Comparison of ENCODE assay signal across 8 cellular contexts in the genomic region with DNA sequence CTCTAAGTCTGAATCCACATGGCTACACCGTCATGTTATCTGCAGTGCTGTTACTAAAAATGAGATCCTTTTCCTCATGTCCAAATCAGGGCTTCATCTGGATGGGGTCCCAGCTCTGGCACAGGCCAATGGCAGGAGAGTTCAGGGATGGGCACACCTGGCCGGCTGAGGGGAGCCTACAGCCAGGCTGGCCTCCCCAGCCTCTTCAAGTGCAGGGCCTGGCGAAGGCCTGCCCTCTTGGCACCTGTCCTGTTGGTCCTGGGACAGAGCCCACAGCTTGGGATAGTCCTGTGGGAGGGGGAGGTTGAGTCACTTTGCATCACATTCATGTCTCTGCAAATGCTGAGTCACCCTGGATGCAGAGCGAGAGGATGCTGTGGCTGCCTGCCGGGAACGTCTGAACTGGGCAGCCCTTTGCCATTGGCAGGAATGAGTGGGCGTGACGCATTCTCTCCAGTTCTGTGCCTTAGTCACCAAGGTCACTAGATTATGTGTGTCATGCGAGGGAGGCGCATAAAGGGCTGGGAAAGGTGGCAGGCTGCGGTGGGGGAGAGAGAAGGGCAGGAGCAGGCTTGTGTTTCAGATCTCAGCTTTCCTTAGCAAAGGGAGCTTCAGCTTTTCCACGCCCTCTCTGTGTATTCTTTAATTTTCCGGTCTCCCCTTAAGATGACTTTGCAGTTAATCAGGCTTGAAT.
A peak's percentile ranks its signal among the peaks of the same experiment; 100 is the strongest.
DNase-seq lines count a peak whose midpoint lies in the region; ATAC-seq and TF ChIP-seq lines count a peak whose summit lies in the region.

No MANE protein-coding gene starts in this region.

- intact Hi-C loops in upper lobe of right lung (cut with DNase I), result no loop called here

- H3K36me3 ChIP-seq in SJSA1 (no peaks in the 10 kb centered on the region), upper lobe of right lung (no peaks in the 10 kb centered on the region)

- TF ChIP-seq CTCF in upper lobe of right lung (IDR thresholded peaks at IDR 0.05), result no peak

- H3K27ac Mint-ChIP-seq in activated naive CD4-positive, alpha-beta T cell treated with anti-CD3 and anti-CD28 coated beads, Interleukin-2, amount 10 ng/mL, durations not matched to agents 7 days and 5 days, result no peak overlapping the region

- H3K4me3 ChIP-seq in SJSA1 (no peak overlapping the region), upper lobe of right lung (no peak overlapping the region)

- H3K27me3 Mint-ChIP-seq in activated naive CD4-positive, alpha-beta T cell treated with anti-CD3 and anti-CD28 coated beads, Interleukin-2, amount 10 ng/mL, durations not matched to agents 7 days and 5 days, result no peaks in the 10 kb centered on the region

- peak; percentile 96 for ATAC-seq in esophagus mucosa
- peak; percentile 84 for ATAC-seq in upper lobe of right lung
- ATAC-seq in GM19452 (IDR thresholded peaks at IDR 0.05; ENCODE audit: unreplicated experiment), result no peak

- no peak overlapping the region for H3K4me3 Mint-ChIP-seq in activated naive CD4-positive, alpha-beta T cell treated with anti-CD3 and anti-CD28 coated beads, Interleukin-2, amount 10 ng/mL, durations not matched to agents 7 days and 5 days

- H3K27ac ChIP-seq in SJSA1 (peak overlapping the region; percentile 86), upper lobe of right lung (peak overlapping the region; percentile 24)

- H3K4me1 ChIP-seq in SJSA1 (replicated peaks) (peaks cover 29% of the 10 kb centered on the region), upper lobe of right lung (peaks cover 4% of the 10 kb centered on the region)

- H3K27me3 ChIP-seq in SJSA1 (replicated peaks), result no peaks in the 10 kb centered on the region
- no peaks in the 10 kb centered on the region for H3K27me3 ChIP-seq in upper lobe of right lung

- H3K9me3 ChIP-seq in SJSA1 (replicated peaks), result no peaks in the 10 kb centered on the region
- H3K9me3 ChIP-seq in upper lobe of right lung, result no peaks in the 10 kb centered on the region

- peaks cover 2% of the 10 kb centered on the region for H3K9me3 Mint-ChIP-seq in activated naive CD4-positive, alpha-beta T cell treated with anti-CD3 and anti-CD28 coated beads, Interleukin-2, amount 10 ng/mL, durations not matched to agents 7 days and 5 days

- CTCF ChIA-PET in activated naive CD4-positive, alpha-beta T cell treated with anti-CD3 and anti-CD28 coated beads, Interleukin-2, amount 10 ng/mL, durations not matched to agents 7 days and 5 days (lab: Charles Lee), result no interaction called here

- no peaks in the 10 kb centered on the region for H3K36me3 Mint-ChIP-seq in activated naive CD4-positive, alpha-beta T cell treated with anti-CD3 and anti-CD28 coated beads, Interleukin-2, amount 10 ng/mL, durations not matched to agents 7 days and 5 days

- DNase-seq in activated naive CD4-positive, alpha-beta T cell treated with Interleukin-2 at 50 U/mL for 16 hours, result peak; percentile 5
- DNase-seq in activated naive CD4-positive, alpha-beta T cell treated with anti-CD3 and anti-CD28 coated beads, Interleukin-2, amount 10 ng/mL, durations not matched to agents 7 days and 5 days, result no peak
- DNase-seq in SJSA1 (ENCODE audit: low read depth in 1 of 2, low spot score in 2 of 2) (peak; percentile 97 to 99), mucosa of gallbladder (ENCODE audit: low spot score) (peak; percentile 89), upper lobe of right lung (peak; percentile 72), NCI-H2081 treated with DMSO at 0.1 percent for 48 hours (lab: John Stamatoyannopoulos, UW) (no peak)

- no peaks in the 10 kb centered on the region for H3K4me1 Mint-ChIP-seq in activated naive CD4-positive, alpha-beta T cell treated with anti-CD3 and anti-CD28 coated beads, Interleukin-2, amount 10 ng/mL, durations not matched to agents 7 days and 5 days

Comparison
In these comparisons a context has a peak if more than half of its experiments do, and no peak if none do; other contexts are left out.
1. DNase-seq: peak in activated naive CD4-positive, alpha-beta T cell treated with Interleukin-2 at 50 U/mL for 16 hours (single experiment), SJSA1 (2 of 2), mucosa of gallbladder (single experiment) and upper lobe of right lung (single experiment); none in activated naive CD4-positive, alpha-beta T cell treated with anti-CD3 and anti-CD28 coated beads, Interleukin-2, amount 10 ng/mL, durations not matched to agents 7 days and 5 days (single experiment) and NCI-H2081 treated with DMSO at 0.1 percent for 48 hours (single experiment).